Comparison of ENCODE assay signal across 23 cellular contexts in genomic region chr18:67845035-67845434, GRCh38.
DNase-seq lines count a peak whose midpoint lies in the region; ATAC-seq and TF ChIP-seq lines count a peak whose summit lies in the region.
"Had no signal": no experiment of that assay in that cellular context is flagged by ENCODE, and none has a peak within 500 bp of the region (broad histone marks: within the 10 kb centered on the region; RNA-seq: fewer than 3 reads in every experiment).

No MANE protein-coding gene starts in this region.

- DNase-seq in DMS53 (lab: John Stamatoyannopoulos, UW) (peak; percentile 49), choroid plexus epithelial cell (ENCODE audit: low read depth) (peak; percentile 66), right lobe of liver (no peak), prostate gland (ENCODE audit: low spot score) (no peak), NCI-H345 (lab: John Stamatoyannopoulos, UW) (no peak), upper lobe of right lung (no peak)
- DNase-seq: activated B cell treated with CpG ODN at 0.5 μM for 24 hours; activated CD8-positive, alpha-beta memory T cell treated with anti-CD3 and anti-CD28 coated beads, Interleukin-2, amount 10 ng/mL, durations not matched to agents 7 days and 5 days; activated gamma-delta T cell; DND-41; effector CD4-positive, alpha-beta T cell; immature natural killer cell; NCI-H1105 treated with DMSO at 0.1 percent for 48 hours; NCI-H510A; occipital lobe; RPMI8226; stimulated activated naive CD8-positive, alpha-beta T cell treated with anti-CD3 and anti-CD28 coated beads, Interleukin-15, Interleukin-2, amounts not matched to agents 100 U/mL and 50 U/mL, for 24 hours had no signal

- TF ChIP-seq CTCF in LNCAP (IDR thresholded peaks at IDR 0.05) (peak; percentile 37; the same call in 1 of the 2 replicates), choroid plexus epithelial cell (conservative IDR thresholded peaks at IDR 0.05; ENCODE audit: low read depth, low read length) (peak; percentile 48), right lobe of liver (IDR thresholded peaks at IDR 0.05) (peak in 3 of 4 donors; percentile 17 to 35 (median 27)), prostate gland (IDR thresholded peaks at IDR 0.05) (no peak), upper lobe of right lung (IDR thresholded peaks at IDR 0.05) (no peak)

- H3K36me3 ChIP-seq in right lobe of liver (no peaks in the 10 kb centered on the region), prostate gland (no peaks in the 10 kb centered on the region), upper lobe of right lung (no peaks in the 10 kb centered on the region)
- H3K36me3 ChIP-seq: ascending aorta; BLaER1 treated with 17β-estradiol and CSF1 and Interleukin-3, amounts not matched to agents 10 nM and 100 nM; vagina had no signal

- H3K27ac ChIP-seq in right lobe of liver (no peak overlapping the region), prostate gland (no peak overlapping the region), upper lobe of right lung (no peak overlapping the region)
- H3K27ac ChIP-seq: ascending aorta; BLaER1 treated with 17β-estradiol and CSF1 and Interleukin-3, amounts not matched to agents 10 nM and 100 nM; vagina had no signal

- no peak overlapping the region for H3K4me3 ChIP-seq in choroid plexus epithelial cell (ENCODE audit: low read depth, low read length)
- no peak overlapping the region for H3K4me3 ChIP-seq in right lobe of liver
- H3K4me3 ChIP-seq in prostate gland: no peak overlapping the region
- no peak overlapping the region for H3K4me3 ChIP-seq in upper lobe of right lung
- H3K4me3 ChIP-seq: ascending aorta; BLaER1 treated with 17β-estradiol and CSF1 and Interleukin-3, amounts not matched to agents 10 nM and 100 nM; smooth muscle cell; vagina had no signal

- no peak for TF ChIP-seq POLR2A in right lobe of liver (IDR thresholded peaks at IDR 0.05)
- no peak for TF ChIP-seq POLR2A in prostate gland (IDR thresholded peaks at IDR 0.05)

- intact Hi-C loops in right lobe of liver (cut with DNase I) (no loop called here), prostate gland (cut with DNase I) (no loop called here), upper lobe of right lung (cut with DNase I) (no loop called here)

- H3K27me3 ChIP-seq in right lobe of liver (no peaks in the 10 kb centered on the region), prostate gland (replicated peaks; ENCODE audit: insufficient read depth) (no peaks in the 10 kb centered on the region), upper lobe of right lung (no peaks in the 10 kb centered on the region)
- H3K27me3 ChIP-seq: ascending aorta; BLaER1 treated with 17β-estradiol and CSF1 and Interleukin-3, amounts not matched to agents 10 nM and 100 nM; vagina had no signal

- no peaks in the 10 kb centered on the region for H3K4me1 ChIP-seq in right lobe of liver
- no peaks in the 10 kb centered on the region for H3K4me1 ChIP-seq in prostate gland (replicated peaks)
- H3K4me1 ChIP-seq in upper lobe of right lung: no peaks in the 10 kb centered on the region
- H3K4me1 ChIP-seq: ascending aorta; BLaER1 treated with 17β-estradiol and CSF1 and Interleukin-3, amounts not matched to agents 10 nM and 100 nM; vagina had no signal

- ATAC-seq in right lobe of liver: peak in 2 of 4 donors; percentile 53 to 63
- ATAC-seq in GM18498 (IDR thresholded peaks at IDR 0.05; ENCODE audit: unreplicated experiment): no peak
- no peak for ATAC-seq in upper lobe of right lung
- ATAC-seq: activated CD8-positive, alpha-beta memory T cell treated with anti-CD3 and anti-CD28 coated beads, Interleukin-2, amount 10 ng/mL, durations not matched to agents 7 days and 5 days; stimulated activated naive CD8-positive, alpha-beta T cell treated with anti-CD3 and anti-CD28 coated beads, Interleukin-15, Interleukin-2, amounts not matched to agents 100 U/mL and 50 U/mL, for 24 hours had no signal

- H3K9me3 ChIP-seq in right lobe of liver (no peaks in the 10 kb centered on the region), prostate gland (no peaks in the 10 kb centered on the region), upper lobe of right lung (no peaks in the 10 kb centered on the region)
- H3K9me3 ChIP-seq: ascending aorta, vagina had no signal

Comparison
In these comparisons a context has a peak if more than half of its experiments do, and no peak if none do; other contexts are left out.
1. DNase-seq: peak in DMS53 (single experiment) and choroid plexus epithelial cell (single experiment); none in right lobe of liver (0 of 3), prostate gland (single experiment), NCI-H345 (single experiment) and upper lobe of right lung (single experiment).
2. CTCF ChIP-seq: peak in LNCAP (single experiment), choroid plexus epithelial cell (single experiment) and right lobe of liver (3 of 4); none in prostate gland (0 of 4) and upper lobe of right lung (single experiment).